In genomic region chr13:82749551-82749950, GRCh38 we compare ENCODE assay signal across 20 cellular contexts.
"Had no signal": no experiment of that assay in that cellular context is flagged by ENCODE, and none has a peak within 500 bp of the region (broad histone marks: within the 10 kb centered on the region; RNA-seq: fewer than 3 reads in every experiment).

No MANE protein-coding gene starts in this region.

- FAIRE-seq: small intestine, urothelium cell line had no signal

- H3K79me2 ChIP-seq: hepatocyte had no signal

- H3K4me1 ChIP-seq: esophagus squamous epithelium, pancreas, suprapubic skin, thyroid gland had no signal

- H3K4me2 ChIP-seq: hepatocyte had no signal

- H3K36me3 ChIP-seq: esophagus squamous epithelium, pancreas, suprapubic skin, thyroid gland had no signal

- ATAC-seq: left colon; left ventricle myocardium superior; natural killer cell treated with Interleukin-12 subunit alpha and Interleukin-12 subunit beta and Interleukin-15 and Interleukin-18, amount 100 ng/mL, for 72 hours; pancreas; right cardiac atrium had no signal

- DNase-seq: dermis blood vessel endothelial cell; esophagus squamous epithelium; foreskin melanocyte; head of caudate nucleus; left colon; left ventricle myocardium superior; mesenchymal stem cell; midbrain; occipital lobe; pancreas; right cardiac atrium; small intestine; stimulated activated CD4-positive, alpha-beta T cell treated with anti-CD3 and anti-CD28 coated beads, Interleukin-12 subunit alpha, Interleukin-12 subunit beta, amount 100 ng/mL, for 4 hours; stimulated activated naive CD4-positive, alpha-beta T cell treated with Interleukin-2 at 50 U/mL for 16 hours; thyroid gland had no signal

- H2AFZ ChIP-seq: hepatocyte had no signal

- H3K27ac ChIP-seq: esophagus squamous epithelium, hepatocyte, pancreas, suprapubic skin, thyroid gland had no signal

- H3K4me3 ChIP-seq: esophagus squamous epithelium, hepatocyte, lung, pancreas, suprapubic skin, thyroid gland had no signal

- H3K27me3 ChIP-seq: esophagus squamous epithelium, hepatocyte, pancreas, suprapubic skin, thyroid gland had no signal

- H3K9me3 ChIP-seq: esophagus squamous epithelium, pancreas, suprapubic skin, thyroid gland had no signal
